ENCODE assay signal across 2 cellular contexts in the genomic region with DNA sequence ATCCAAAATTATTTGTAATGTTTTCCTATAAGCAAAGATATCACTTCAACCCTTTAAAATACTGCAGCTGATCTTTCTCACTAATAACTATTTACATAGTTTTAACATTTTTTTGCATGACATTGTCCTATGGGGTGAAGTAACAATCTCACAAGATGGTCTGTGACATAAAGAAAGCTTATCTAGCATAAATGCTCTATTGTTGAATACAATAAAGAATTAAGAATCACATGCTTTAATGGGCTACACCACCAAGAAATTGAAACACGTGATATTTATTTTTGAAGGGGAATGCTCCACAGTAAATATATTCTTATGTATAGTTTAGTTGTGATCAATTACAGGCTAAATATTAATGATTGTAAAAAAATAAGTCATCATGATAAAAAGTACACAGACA.
"Had no signal": no experiment of that assay in that cellular context is flagged by ENCODE, and none has a peak within 500 bp of the region (broad histone marks: within the 10 kb centered on the region; RNA-seq: fewer than 3 reads in every experiment).

No MANE protein-coding gene starts in this region.

- DNase-seq: GDM1, GF-D8 had no signal
